ENCODE assay signal across 27 cellular contexts in the genomic region with DNA sequence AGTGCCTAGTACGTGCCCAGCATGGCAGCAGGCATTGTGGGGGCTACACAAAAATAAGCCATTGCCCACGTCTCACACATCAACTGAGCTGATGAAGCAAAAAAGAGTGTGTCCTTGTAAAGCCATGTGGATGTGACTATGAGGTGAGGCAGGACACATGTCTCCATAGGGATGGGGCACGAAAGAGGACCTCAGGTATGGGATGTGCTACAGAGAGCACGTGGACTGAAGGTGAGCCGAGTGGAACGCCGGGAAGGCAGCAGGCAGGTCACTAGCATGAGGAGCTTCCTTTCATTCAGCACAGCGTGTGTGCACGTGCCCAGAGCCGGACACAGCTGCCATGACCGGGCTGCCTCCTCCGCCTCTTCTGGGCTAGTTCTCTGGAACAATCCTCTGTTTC.
"Had no signal": no experiment of that assay in that cellular context is flagged by ENCODE, and none has a peak within 500 bp of the region (broad histone marks: within the 10 kb centered on the region; RNA-seq: fewer than 3 reads in every experiment).

No MANE protein-coding gene starts in this region.

- FAIRE-seq: islet of Langerhans, urothelium cell line had no signal

- H3K36me3 ChIP-seq: gastrocnemius medialis, heart right ventricle, lower lobe of right lung, neutrophil, prostate gland, sigmoid colon, thoracic aorta, tibial nerve, upper lobe of left lung had no signal

- ATAC-seq: esophagus mucosa; gastrocnemius medialis; left colon; left ventricle myocardium superior; lower lobe of right lung; mucosa of descending colon; right cardiac atrium; stimulated activated effector memory CD8-positive, alpha-beta T cell treated with anti-CD3 and anti-CD28 coated beads, Interleukin-12 subunit alpha, Interleukin-12 subunit beta, amount 100 ng/mL, for 72 hours had no signal

- H3K4me1 ChIP-seq: gastrocnemius medialis, lower lobe of right lung, parathyroid adenoma, prostate gland, upper lobe of left lung had no signal

- H3K9ac ChIP-seq: parathyroid adenoma had no signal

- H3K79me2 ChIP-seq: parathyroid adenoma had no signal

- H3K27me3 ChIP-seq: gastrocnemius medialis, heart right ventricle, neutrophil, sigmoid colon, tibial nerve, upper lobe of left lung had no signal

- DNase-seq: effector CD8-positive, alpha-beta T cell; endodermal cell; foreskin fibroblast; gastrocnemius medialis; heart right ventricle; hippocampal formation; left colon; left ventricle myocardium superior; lower lobe of right lung; mucosa of descending colon; naive B cell; right cardiac atrium; sigmoid colon; stimulated activated CD4-positive, alpha-beta T cell treated with anti-CD3 and anti-CD28 coated beads, Interleukin-2, amount 100 ng/mL, for 24 hours; stimulated activated CD4-positive, alpha-beta T cell treated with anti-CD3 and anti-CD28 coated beads, Interleukin-4, amount 100 ng/mL, for 24 hours; stimulated activated naive CD4-positive, alpha-beta T cell treated with Interleukin-2 at 50 U/mL for 16 hours had no signal

- H2AFZ ChIP-seq: parathyroid adenoma had no signal

- H3K27ac ChIP-seq: epithelial cell of prostate, gastrocnemius medialis, heart right ventricle, lower lobe of right lung, neutrophil, parathyroid adenoma, prostate gland, sigmoid colon, thoracic aorta, tibial nerve, upper lobe of left lung had no signal

- H3K9me3 ChIP-seq: gastrocnemius medialis, heart right ventricle, lower lobe of right lung, mucosa of descending colon, neutrophil, prostate gland, sigmoid colon, thoracic aorta, tibial nerve, upper lobe of left lung had no signal

- H3K4me3 ChIP-seq: gastrocnemius medialis, heart right ventricle, lower lobe of right lung, mucosa of descending colon, prostate gland, sigmoid colon, thoracic aorta, tibial nerve, upper lobe of left lung had no signal
